8 cellular contexts compared by ENCODE assay signal in genomic region chr19:11293468-11294389, GRCh38. TPM values are rescaled to one million over a fixed set of nuclear protein-coding genes. Genes with fewer than 3 reads are reported as not detected.
DNase-seq lines count a peak whose midpoint lies in the region; ATAC-seq, FAIRE-seq and TF ChIP-seq lines count a peak whose summit lies in the region.

No MANE protein-coding gene starts in this region.

- in situ Hi-C loops in ACHN (cut with HindIII; ENCODE audit: low pct_ligation_motif_present, low pct_unique_long_range_greater_than_20kb, low sequenced_read_pairs): no loop called here

- peak; percentile 87 for FAIRE-seq in GM19239 (lab: Jason Lieb, UNC)

- H3K36me3 Mint-ChIP-seq in progenitor cell of endocrine pancreas (ENCODE audit: insufficient read depth): no peaks in the 10 kb centered on the region

- peaks cover 4% of the 10 kb centered on the region for H3K4me1 Mint-ChIP-seq in progenitor cell of endocrine pancreas (ENCODE audit: low read depth)

- H3K27me3 Mint-ChIP-seq in progenitor cell of endocrine pancreas: peaks cover 3% of the 10 kb centered on the region

- H3K27ac ChIP-seq in upper lobe of right lung: peak overlapping the region; percentile 51

- no peaks in the 10 kb centered on the region for H3K9me3 ChIP-seq in upper lobe of right lung

- ATAC-seq in left cardiac atrium (peak; percentile 96 to 99), upper lobe of right lung (peak; percentile 99)

- DNase-seq in ACHN: peak; percentile 88
- DNase-seq in GM19239 (ENCODE audit: insufficient read length, low spot score): peak; percentile 82
- peak; percentile 80 for DNase-seq in NCI-H1436 (lab: John Stamatoyannopoulos, UW)
- peak; percentile 64 for DNase-seq in T follicular helper cell (ENCODE audit: low read depth)
- peak; percentile 92 for DNase-seq in amniotic epithelial cell (ENCODE audit: low read depth)
- DNase-seq in left cardiac atrium: peak; percentile 97
- peak; percentile 95 for DNase-seq in progenitor cell of endocrine pancreas (ENCODE audit: low spot score, unreplicated experiment)
- DNase-seq in upper lobe of right lung: peak; percentile 98

- TF ChIP-seq CTCF in progenitor cell of endocrine pancreas (IDR thresholded peaks at IDR 0.05; ENCODE audit: unreplicated experiment): peak; percentile 89
- TF ChIP-seq CTCF in upper lobe of right lung (IDR thresholded peaks at IDR 0.05): peak; percentile 96

- H3K4me1 ChIP-seq in upper lobe of right lung: peaks cover 5% of the 10 kb centered on the region

- peak overlapping the region; percentile 66 for H3K4me3 Mint-ChIP-seq in progenitor cell of endocrine pancreas (ENCODE audit: low read depth)

- intact Hi-C loops in left cardiac atrium (cut with DNase I): loop anchor here in 1 of 2 donors (10.0 kb wide), 1 partner anchor 191 kb away; the partner anchor contains the start of gene ELAVL3
- intact Hi-C loops in upper lobe of right lung (cut with DNase I): no loop called here

- H3K36me3 ChIP-seq in upper lobe of right lung: no peaks in the 10 kb centered on the region

- no peak overlapping the region for H3K4me3 ChIP-seq in upper lobe of right lung

- H3K27ac Mint-ChIP-seq in progenitor cell of endocrine pancreas: peak overlapping the region; percentile 90

- no peaks in the 10 kb centered on the region for H3K9me3 Mint-ChIP-seq in progenitor cell of endocrine pancreas (ENCODE audit: low read depth)

- H3K27me3 ChIP-seq in upper lobe of right lung: no peaks in the 10 kb centered on the region

RNA-seq across cellular contexts. Expression of gene TSPAN16, which starts 2.2 kb away (rescaled TPM):
- total RNA-seq in left cardiac atrium: not detected
- total RNA-seq in progenitor cell of endocrine pancreas: not detected in 2 replicates
- not detected for total RNA-seq in upper lobe of right lung

RNA-seq across cellular contexts. Expression of gene DOCK6, which starts 31.4 kb away (rescaled TPM):
- total RNA-seq in left cardiac atrium (10 to 100 TPM; 37.5 to 61.1 TPM), progenitor cell of endocrine pancreas (88.0 and 89.1 TPM in 2 replicates), upper lobe of right lung (138 TPM)

RNA-seq across cellular contexts. Expression of gene RAB3D, which starts 45.7 kb away (rescaled TPM):
- total RNA-seq in left cardiac atrium (10 to 100 TPM; 12.2 to 14.2 TPM), progenitor cell of endocrine pancreas (40.7 and 43.9 TPM in 2 replicates), upper lobe of right lung (52.7 TPM)

RNA-seq across cellular contexts. Expression of gene TMEM205, which starts 52.3 kb away (rescaled TPM):
- total RNA-seq in left cardiac atrium (10 to 100 TPM; 89.9 to 96.6 TPM), progenitor cell of endocrine pancreas (49.8 and 51.1 TPM in 2 replicates), upper lobe of right lung (74.6 TPM)

RNA-seq across cellular contexts. Expression of gene CCDC159, which starts 52.6 kb away (rescaled TPM):
- total RNA-seq in left cardiac atrium (10 to 100 TPM; 16.4 to 20.0 TPM), progenitor cell of endocrine pancreas (25.0 and 27.6 TPM in 2 replicates), upper lobe of right lung (39.4 TPM)
